In genomic region chr3:101719604-101720185, GRCh38 we compare ENCODE assay signal across 23 cellular contexts. TPM values are rescaled to one million over a fixed set of nuclear protein-coding genes. Genes with fewer than 3 reads are reported as not detected.
DNase-seq lines count a peak whose midpoint lies in the region; ATAC-seq and TF ChIP-seq lines count a peak whose summit lies in the region.
"Had no signal": no experiment of that assay in that cellular context is flagged by ENCODE, and none has a peak within 500 bp of the region (broad histone marks: within the 10 kb centered on the region; RNA-seq: fewer than 3 reads in every experiment).

No MANE protein-coding gene starts in this region.

- H3K27ac ChIP-seq in HEK293 (ENCODE audit: extremely low read depth, low read depth, low read length) (no peak overlapping the region), OCI-LY7 (ENCODE audit: low read depth, low read length, poor library complexity, severe bottlenecking) (peak overlapping the region; percentile 92)
- H3K27ac ChIP-seq: suprapubic skin had no signal

- no peaks in the 10 kb centered on the region for H3K9me3 Mint-ChIP-seq in activated CD8-positive, alpha-beta T cell treated with anti-CD3 and anti-CD28 coated beads for 36 hours
- H3K9me3 Mint-ChIP-seq in activated CD8-positive, alpha-beta T cell treated with anti-CD3 and anti-CD28 coated beads, Interleukin-2, amount 10 ng/mL, durations not matched to agents 7 days and 5 days (ENCODE audit: insufficient read depth), result no peaks in the 10 kb centered on the region
- H3K9me3 Mint-ChIP-seq: activated naive CD8-positive, alpha-beta T cell treated with anti-CD3 and anti-CD28 coated beads for 36 hours; naive thymus-derived CD8-positive, alpha-beta T cell; stimulated activated memory B cell treated with anti-CD40 and anti-IgM and Interleukin-4, amounts not matched to agents 10 μg/mL and 1 μg/mL and 100 μg/mL, for 72 hours had no signal

- POLR2A ChIA-PET in activated CD8-positive, alpha-beta T cell treated with anti-CD3 and anti-CD28 coated beads for 36 hours (lab: Charles Lee), result no interaction called here
- POLR2A ChIA-PET in activated CD8-positive, alpha-beta T cell treated with anti-CD3 and anti-CD28 coated beads, Interleukin-2, amount 10 ng/mL, durations not matched to agents 7 days and 5 days (lab: Charles Lee), result interaction anchor here (1.1 to 2.1 kb wide), 2 partner anchors 33 to 158 kb away, joined by 4 to 6 read pairs; partner anchors contain the start of genes RPL24 and TRMT10C
- POLR2A ChIA-PET in HEK293 (lab: Yijun Ruan, JAX) (no interaction called here), OCI-LY7 (lab: Charles Lee) (interaction anchor here (0.7 to 5.4 kb wide), 3 partner anchors 10 to 17 kb away, joined by 4 to 67 read pairs (median 6); no protein-coding TSS in a partner anchor)

- H3K4me3 Mint-ChIP-seq in activated CD8-positive, alpha-beta T cell treated with anti-CD3 and anti-CD28 coated beads for 36 hours, result no peak overlapping the region
- H3K4me3 Mint-ChIP-seq in activated CD8-positive, alpha-beta T cell treated with anti-CD3 and anti-CD28 coated beads, Interleukin-2, amount 10 ng/mL, durations not matched to agents 7 days and 5 days, result no peak overlapping the region
- H3K4me3 Mint-ChIP-seq: activated naive CD8-positive, alpha-beta T cell treated with anti-CD3 and anti-CD28 coated beads for 36 hours; naive thymus-derived CD8-positive, alpha-beta T cell; stimulated activated memory B cell treated with anti-CD40 and anti-IgM and Interleukin-4, amounts not matched to agents 10 μg/mL and 1 μg/mL and 100 μg/mL, for 72 hours had no signal

- H3K4me3 ChIP-seq in HEK293 (ENCODE audit: low read depth, low read length), result no peak overlapping the region
- H3K4me3 ChIP-seq in OCI-LY7 (ENCODE audit: low read depth, low read length, poor library complexity, severe bottlenecking), result no peak overlapping the region
- H3K4me3 ChIP-seq: suprapubic skin had no signal

- CTCF ChIA-PET in activated CD8-positive, alpha-beta T cell treated with anti-CD3 and anti-CD28 coated beads for 36 hours (lab: Charles Lee), result interaction anchor here (0.9 kb wide), 1 partner anchor 505 kb away, joined by 4 read pairs; no protein-coding TSS in a partner anchor
- CTCF ChIA-PET in activated CD8-positive, alpha-beta T cell treated with anti-CD3 and anti-CD28 coated beads, Interleukin-2, amount 10 ng/mL, durations not matched to agents 7 days and 5 days (lab: Charles Lee), result interaction anchor here (0.8 to 3.0 kb wide), 4 partner anchors 11 to 27 kb away, joined by 3 to 10 read pairs (median 3); no protein-coding TSS in a partner anchor
- CTCF ChIA-PET in HEK293 (lab: Yijun Ruan, JAX) (interaction anchor here (1.3 kb wide), 1 partner anchor 12 kb away, joined by 7 read pairs; no protein-coding TSS in a partner anchor), OCI-LY7 (lab: Charles Lee; ENCODE audit: unreplicated experiment) (no interaction called here)

- H3K4me1 Mint-ChIP-seq in activated CD8-positive, alpha-beta T cell treated with anti-CD3 and anti-CD28 coated beads for 36 hours (ENCODE audit: low read depth), result peaks cover 32% of the 10 kb centered on the region
- H3K4me1 Mint-ChIP-seq in activated CD8-positive, alpha-beta T cell treated with anti-CD3 and anti-CD28 coated beads, Interleukin-2, amount 10 ng/mL, durations not matched to agents 7 days and 5 days (ENCODE audit: low read depth), result peaks cover 30% of the 10 kb centered on the region

- H3K4me1 ChIP-seq in HEK293 (ENCODE audit: control insufficient read depth, insufficient read depth, low read length) (no peaks in the 10 kb centered on the region), OCI-LY7 (ENCODE audit: insufficient read depth, low read length, poor library complexity, severe bottlenecking) (peaks cover 37% of the 10 kb centered on the region)
- H3K4me1 ChIP-seq: BE2C had no signal

- H3K36me3 ChIP-seq in HEK293 (ENCODE audit: control insufficient read depth in 2 of 2, insufficient read depth in 1 of 2, low read length in 2 of 2), result no peaks in the 10 kb centered on the region
- no peaks in the 10 kb centered on the region; the same call in 1 of the 2 replicates for H3K36me3 ChIP-seq in OCI-LY7 (ENCODE audit: insufficient read depth, low read length)
- H3K36me3 ChIP-seq: BE2C, suprapubic skin had no signal

- no peak for DNase-seq in activated CD8-positive, alpha-beta T cell treated with anti-CD3 and anti-CD28 coated beads for 36 hours
- DNase-seq in activated CD8-positive, alpha-beta T cell treated with anti-CD3 and anti-CD28 coated beads, Interleukin-2, amount 10 ng/mL, durations not matched to agents 7 days and 5 days, result no peak
- DNase-seq in OCI-LY7 (ENCODE audit: low spot score) (no peak), fibroblast of gingiva (ENCODE audit: low read depth) (peak; percentile 47), GM20000 (ENCODE audit: low spot score) (no peak), cardiac septum (ENCODE audit: low spot score) (no peak)
- DNase-seq: activated CD4-positive, CD25-positive, alpha-beta regulatory T cell treated with anti-CD3 and anti-CD28 coated beads, Interleukin-2, amount 50 U/mL, for 72 hours; activated naive CD8-positive, alpha-beta T cell treated with anti-CD3 and anti-CD28 coated beads for 36 hours; activated T-cell treated with anti-CD3 and anti-CD28 coated beads, Interleukin-2, amount 50 U/mL, for 48 hours; BE2C; DND-41; GOT3; left ventricle myocardium superior; midbrain; naive thymus-derived CD8-positive, alpha-beta T cell; NCI-H1417 treated with DMSO at 0.1 percent for 48 hours; NCI-H446 treated with DMSO at 0.1 percent for 48 hours; SHP77 treated with DMSO at 0.1 percent for 48 hours; stimulated activated CD4-positive, alpha-beta T cell treated with anti-CD3 and anti-CD28 coated beads, Interleukin-2, amount 100 ng/mL, for 48 hours had no signal

- TF ChIP-seq CTCF in activated CD8-positive, alpha-beta T cell treated with anti-CD3 and anti-CD28 coated beads for 36 hours (IDR thresholded peaks at IDR 0.05), result no peak
- TF ChIP-seq CTCF in HEK293 (tag by site-specific recombination; IDR thresholded peaks at IDR 0.05) (no peak), OCI-LY7 (conservative IDR thresholded peaks at IDR 0.05; ENCODE audit: low read length) (no peak), GM20000 (IDR thresholded peaks at IDR 0.05; ENCODE audit: extremely low read depth, missing control alignments) (no peak)

- no peak overlapping the region for H3K4me2 ChIP-seq in OCI-LY7 (ENCODE audit: low read length)

- no peaks in the 10 kb centered on the region for H3K36me3 Mint-ChIP-seq in activated CD8-positive, alpha-beta T cell treated with anti-CD3 and anti-CD28 coated beads for 36 hours (ENCODE audit: low read depth)
- no peaks in the 10 kb centered on the region for H3K36me3 Mint-ChIP-seq in activated CD8-positive, alpha-beta T cell treated with anti-CD3 and anti-CD28 coated beads, Interleukin-2, amount 10 ng/mL, durations not matched to agents 7 days and 5 days (ENCODE audit: low read depth)
- H3K36me3 Mint-ChIP-seq: activated naive CD8-positive, alpha-beta T cell treated with anti-CD3 and anti-CD28 coated beads for 36 hours; naive thymus-derived CD8-positive, alpha-beta T cell; stimulated activated memory B cell treated with anti-CD40 and anti-IgM and Interleukin-4, amounts not matched to agents 10 μg/mL and 1 μg/mL and 100 μg/mL, for 72 hours had no signal

- no peaks in the 10 kb centered on the region for H3K9me2 ChIP-seq in OCI-LY7 (ENCODE audit: insufficient read depth, low read length)

- intact Hi-C loops in activated CD8-positive, alpha-beta T cell treated with anti-CD3 and anti-CD28 coated beads for 36 hours (cut with micrococcal nuclease), result loop anchor here (5.0 kb wide), 1 partner anchor 32 kb away; the partner anchor contains the start of gene RPL24
- intact Hi-C loops in OCI-LY7 (cut with micrococcal nuclease; ENCODE audit: unreplicated experiment) (loop anchor here (5.0 kb wide), 1 partner anchor 32 kb away; the partner anchor contains the start of gene RPL24), cardiac septum (cut with DNase I) (no loop called here)

- no peak overlapping the region; the same call in 1 of the 2 replicates for H2AFZ ChIP-seq in OCI-LY7 (ENCODE audit: low read length)

- peaks cover 6% of the 10 kb centered on the region; the same call in 1 of the 2 replicates for H3K79me2 ChIP-seq in OCI-LY7 (ENCODE audit: insufficient read depth, low read depth, low read length)

- H3K27ac Mint-ChIP-seq in activated CD8-positive, alpha-beta T cell treated with anti-CD3 and anti-CD28 coated beads for 36 hours, result peak overlapping the region; percentile 57
- no peak overlapping the region for H3K27ac Mint-ChIP-seq in activated CD8-positive, alpha-beta T cell treated with anti-CD3 and anti-CD28 coated beads, Interleukin-2, amount 10 ng/mL, durations not matched to agents 7 days and 5 days

- H3K27me3 Mint-ChIP-seq in activated CD8-positive, alpha-beta T cell treated with anti-CD3 and anti-CD28 coated beads for 36 hours, result no peaks in the 10 kb centered on the region
- no peaks in the 10 kb centered on the region for H3K27me3 Mint-ChIP-seq in activated CD8-positive, alpha-beta T cell treated with anti-CD3 and anti-CD28 coated beads, Interleukin-2, amount 10 ng/mL, durations not matched to agents 7 days and 5 days (ENCODE audit: low read depth)
- H3K27me3 Mint-ChIP-seq: activated naive CD8-positive, alpha-beta T cell treated with anti-CD3 and anti-CD28 coated beads for 36 hours; naive thymus-derived CD8-positive, alpha-beta T cell; stimulated activated memory B cell treated with anti-CD40 and anti-IgM and Interleukin-4, amounts not matched to agents 10 μg/mL and 1 μg/mL and 100 μg/mL, for 72 hours had no signal

- BruUV-seq in OCI-LY7 (replicated peaks; lab: Mats Ljungman, UMichigan), result no TSS peak

- H3K9me3 ChIP-seq in HEK293 (ENCODE audit: control insufficient read depth, insufficient read depth, low read depth, low read length) (no peaks in the 10 kb centered on the region), OCI-LY7 (ENCODE audit: low read length) (peaks cover 4% of the 10 kb centered on the region; the same call in 1 of the 2 replicates)
- H3K9me3 ChIP-seq: BE2C, suprapubic skin had no signal

- H4K20me1 ChIP-seq in OCI-LY7 (ENCODE audit: insufficient read depth, low read length), result no peaks in the 10 kb centered on the region

- ATAC-seq in activated CD8-positive, alpha-beta T cell treated with anti-CD3 and anti-CD28 coated beads for 36 hours, result no peak
- no peak for ATAC-seq in activated CD8-positive, alpha-beta T cell treated with anti-CD3 and anti-CD28 coated beads, Interleukin-2, amount 10 ng/mL, durations not matched to agents 7 days and 5 days
- no peak for ATAC-seq in GM19328 (IDR thresholded peaks at IDR 0.05; ENCODE audit: unreplicated experiment)
- ATAC-seq: left ventricle myocardium superior; naive thymus-derived CD8-positive, alpha-beta T cell; stimulated activated memory B cell treated with anti-CD40 and anti-IgM and Interleukin-4, amounts not matched to agents 10 μg/mL and 1 μg/mL and 100 μg/mL, for 72 hours had no signal

RNA-seq across cellular contexts. Expression of gene CEP97, which starts 4.7 kb away (rescaled TPM):
- 10 to 100 TPM; 15.9 to 18.7 TPM for total RNA-seq in activated CD8-positive, alpha-beta T cell treated with anti-CD3 and anti-CD28 coated beads for 36 hours
- total RNA-seq in activated CD8-positive, alpha-beta T cell treated with anti-CD3 and anti-CD28 coated beads, Interleukin-2, amount 10 ng/mL, durations not matched to agents 7 days and 5 days, result 10 to 100 TPM; 23.3 to 26.2 TPM
- total RNA-seq in OCI-LY7 (2014; rRNA removed; shearing (Covaris generic)), result 25.3 and 27.3 TPM in 2 replicates
- total RNA-seq in OCI-LY7 (2022) (43.5 and 46.7 TPM in 2 replicates), cardiac septum (7.9 TPM)

RNA-seq across cellular contexts. Expression of gene RPL24, which starts 33.2 kb away (rescaled TPM):
- 1,000 to 10,000 TPM; 1,828 to 1,839 TPM for total RNA-seq in activated CD8-positive, alpha-beta T cell treated with anti-CD3 and anti-CD28 coated beads for 36 hours
- total RNA-seq in activated CD8-positive, alpha-beta T cell treated with anti-CD3 and anti-CD28 coated beads, Interleukin-2, amount 10 ng/mL, durations not matched to agents 7 days and 5 days, result 100 to 1,000 TPM; 948 to 978 TPM
- total RNA-seq in OCI-LY7 (2014; rRNA removed; shearing (Covaris generic)), result 2,111 and 2,631 TPM in 2 replicates
- total RNA-seq in OCI-LY7 (2022), result 1,335 and 1,380 TPM in 2 replicates
- 569 TPM for total RNA-seq in cardiac septum

RNA-seq across cellular contexts. Expression of gene ZBTB11, which starts 42.8 kb away (rescaled TPM):
- 10 to 100 TPM; 28.5 to 29.6 TPM for total RNA-seq in activated CD8-positive, alpha-beta T cell treated with anti-CD3 and anti-CD28 coated beads for 36 hours
- total RNA-seq in activated CD8-positive, alpha-beta T cell treated with anti-CD3 and anti-CD28 coated beads, Interleukin-2, amount 10 ng/mL, durations not matched to agents 7 days and 5 days, result 10 to 100 TPM; 30.7 to 33.6 TPM
- total RNA-seq in OCI-LY7 (2014; rRNA removed; shearing (Covaris generic)), result 21.8 and 26.8 TPM in 2 replicates
- total RNA-seq in OCI-LY7 (2022), result 21.5 and 24.4 TPM in 2 replicates
- total RNA-seq in cardiac septum, result 8.4 TPM

RNA-seq across cellular contexts. Expression of gene NXPE3, which starts 59.3 kb away (rescaled TPM):
- total RNA-seq in activated CD8-positive, alpha-beta T cell treated with anti-CD3 and anti-CD28 coated beads for 36 hours, result 10 to 100 TPM; 20.9 to 21.6 TPM
- 10 to 100 TPM; 25.7 to 29.5 TPM for total RNA-seq in activated CD8-positive, alpha-beta T cell treated with anti-CD3 and anti-CD28 coated beads, Interleukin-2, amount 10 ng/mL, durations not matched to agents 7 days and 5 days
- 16.7 and 17.9 TPM in 2 replicates for total RNA-seq in OCI-LY7 (2014; rRNA removed; shearing (Covaris generic))
- 59.2 and 64.3 TPM in 2 replicates for total RNA-seq in OCI-LY7 (2022)
- 26.9 TPM for total RNA-seq in cardiac septum

Comparison
In these comparisons a context has a peak if more than half of its experiments do, and no peak if none do; other contexts are left out.
1. POLR2A ChIA-PET loops: an anchor here in activated CD8-positive, alpha-beta T cell treated with anti-CD3 and anti-CD28 coated beads, Interleukin-2, amount 10 ng/mL, durations not matched to agents 7 days and 5 days (1.1 to 2.1 kb wide) and OCI-LY7 (0.7 to 5.4 kb wide); none called in activated CD8-positive, alpha-beta T cell treated with anti-CD3 and anti-CD28 coated beads for 36 hours and HEK293.